ENCODE assay signal across 23 cellular contexts in the genomic region with DNA sequence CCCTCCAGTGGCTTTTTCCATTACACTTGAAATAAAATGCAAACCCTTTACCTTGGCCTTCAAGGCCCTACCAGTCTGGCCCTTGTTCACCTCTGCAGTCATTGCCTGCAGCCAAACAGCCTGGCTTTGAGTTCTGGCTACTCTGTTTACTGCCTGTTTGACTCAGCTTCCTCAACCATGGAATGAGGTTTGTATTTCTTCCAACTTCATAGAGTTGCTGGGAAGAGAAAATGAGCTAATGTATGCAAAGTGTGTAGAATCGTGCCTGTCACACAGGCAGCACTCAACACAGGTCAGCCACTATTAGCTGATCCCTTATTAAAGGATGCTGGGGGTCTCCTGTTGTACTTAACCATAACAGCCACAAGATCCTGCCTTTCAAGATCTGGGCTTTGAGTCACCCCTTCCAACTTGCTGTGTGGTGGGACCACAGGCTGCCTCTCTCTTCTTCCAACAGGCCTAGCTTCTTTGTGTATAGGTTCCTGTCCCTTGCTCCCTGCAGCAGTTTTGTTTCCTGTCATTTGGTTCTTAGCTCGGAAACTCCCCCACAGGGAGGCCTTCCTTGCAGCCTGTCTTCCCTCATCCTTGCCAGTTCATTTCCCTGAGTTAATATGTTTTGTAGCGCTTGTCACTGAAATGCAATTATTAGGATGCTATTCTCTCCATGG. TPM values are rescaled to one million over a fixed set of nuclear protein-coding genes. Genes with fewer than 3 reads are reported as not detected.
DNase-seq lines count a peak whose midpoint lies in the region; ATAC-seq and TF ChIP-seq lines count a peak whose summit lies in the region.
"Had no signal": no experiment of that assay in that cellular context is flagged by ENCODE, and none has a peak within 500 bp of the region (broad histone marks: within the 10 kb centered on the region; RNA-seq: fewer than 3 reads in every experiment).

No MANE protein-coding gene starts in this region.

- H3K36me3 ChIP-seq in DND-41 (ENCODE audit: insufficient read depth, low read length) (0 out of 2 replicates have a peak, but pooled peaks cover 4% of the 10 kb centered on the region), IMR-90 (ENCODE audit: control insufficient read depth, insufficient read depth, low read length) (no peaks in the 10 kb centered on the region), transverse colon (no peaks in the 10 kb centered on the region)
- H3K36me3 ChIP-seq: cardiac muscle cell had no signal

- H3K9me3 Mint-ChIP-seq in WTC11: no peaks in the 10 kb centered on the region
- H3K9me3 Mint-ChIP-seq: dendritic cell treated with granulocyte-macrophage colony-stimulating factor and Interleukin-4, amounts not matched to agents 40 ng/mL and 50 ng/mL, for 4 days had no signal

- H3K56ac ChIP-seq in IMR-90 (ENCODE audit: extremely low read depth, insufficient read depth, low read length): no peak overlapping the region

- H2BK20ac ChIP-seq in IMR-90 (ENCODE audit: low read depth, low read length): no peak overlapping the region

- DNase-seq in DND-41 (no peak), IMR-90 (peak; percentile 15), WTC11 (ENCODE audit: low spot score) (no peak), islet precursor cell (peak; percentile 67), NCI-H1105 (lab: John Stamatoyannopoulos, UW) (no peak), GM10248 (ENCODE audit: extremely low spot score) (no peak), transverse colon (no peak)
- DNase-seq in activated CD8-positive, alpha-beta memory T cell treated with anti-CD3 and anti-CD28 coated beads for 24 hours: no peak
- DNase-seq: activated gamma-delta T cell treated with Interleukin-2 at 50 U/mL for 16 hours; Caco-2; hippocampal formation; NCI-H1436 treated with DMSO at 0.1 percent for 48 hours; NCI-H774; right cardiac atrium; stimulated activated CD4-positive, alpha-beta T cell treated with anti-CD3 and anti-CD28 coated beads, Interleukin-12 subunit alpha, Interleukin-12 subunit beta, amount 100 ng/mL, for 4 hours; T-helper 17 cell had no signal

- no peak for TF ChIP-seq RAD21 in IMR-90 (IDR thresholded peaks at IDR 0.05; ENCODE audit: low read length)

- H3K36me3 Mint-ChIP-seq in WTC11: no peaks in the 10 kb centered on the region

- no peaks in the 10 kb centered on the region for H3K27me3 Mint-ChIP-seq in WTC11 (ENCODE audit: low read depth)

- H3K27me3 ChIP-seq in DND-41 (ENCODE audit: insufficient read depth, low read length, poor library complexity) (peaks cover 4% of the 10 kb centered on the region), IMR-90 (ENCODE audit: control insufficient read depth, insufficient read depth, low read length) (peaks cover 37% of the 10 kb centered on the region), transverse colon (peaks cover 15% of the 10 kb centered on the region)
- H3K27me3 ChIP-seq: cardiac muscle cell had no signal

- WGBS in IMR-90 (ENCODE audit: extremely low coverage in 2 of 2, insufficient read length in 1 of 2), 2 experiments: no CpG with 5 or more reads among the region's 3 CpGs
- WGBS in transverse colon (ENCODE audit: low coverage in 1 of 2), 2 donors: 88 to 90% methylated on average over 2 to 3 of the region's 3 CpGs

- H3K9me1 ChIP-seq in IMR-90 (ENCODE audit: insufficient read depth, low read length): no peaks in the 10 kb centered on the region

- peak overlapping the region; percentile 66 for H3K27ac Mint-ChIP-seq in WTC11
- H3K27ac Mint-ChIP-seq: dendritic cell treated with granulocyte-macrophage colony-stimulating factor and Interleukin-4, amounts not matched to agents 40 ng/mL and 50 ng/mL, for 4 days; T-helper 17 cell had no signal

- no peak overlapping the region for H2BK120ac ChIP-seq in IMR-90 (ENCODE audit: low read depth, low read length)

- H3K4me1 ChIP-seq in DND-41 (ENCODE audit: insufficient read depth, low read length) (peaks cover 21% of the 10 kb centered on the region), IMR-90 (ENCODE audit: control insufficient read depth, insufficient read depth, low read length) (no peaks in the 10 kb centered on the region), transverse colon (peaks cover 0 to 5% (median 2%) of the 10 kb centered on the region in 4 donors)

- no peak overlapping the region for H3K23ac ChIP-seq in IMR-90 (ENCODE audit: low read depth, low read length)

- no peak overlapping the region for H4K91ac ChIP-seq in IMR-90 (ENCODE audit: insufficient read depth, low read depth, low read length)

- H3K4me3 ChIP-seq in DND-41 (ENCODE audit: low read depth in 1 of 2, low read length in 2 of 2): no peak overlapping the region
- no peak overlapping the region for H3K4me3 ChIP-seq in IMR-90 (ENCODE audit: insufficient read depth, low read depth, low read length)
- H3K4me3 ChIP-seq in transverse colon: no peak overlapping the region
- H3K4me3 ChIP-seq: cardiac muscle cell, GM12878 had no signal

- H2BK15ac ChIP-seq in IMR-90 (ENCODE audit: low read depth, low read length): no peak overlapping the region

- H4K8ac ChIP-seq in IMR-90 (ENCODE audit: low read depth in 2 of 2, low read length in 2 of 2): no peak overlapping the region

- dilution Hi-C loops in IMR-90 (cut with HindIII; ENCODE audit: low sequenced_read_pairs, unreplicated experiment): no loop called here

- H2AFZ ChIP-seq in DND-41 (ENCODE audit: low read depth, low read length) (no peak overlapping the region), IMR-90 (replicated peaks; ENCODE audit: low read length, poor library complexity) (no peak overlapping the region)

- H3K9me3 ChIP-seq in DND-41 (ENCODE audit: insufficient read depth, low read length, severe bottlenecking): no peaks in the 10 kb centered on the region
- H3K9me3 ChIP-seq in IMR-90 (ENCODE audit: control insufficient read depth, insufficient read depth, low read length): no peaks in the 10 kb centered on the region
- no peaks in the 10 kb centered on the region for H3K9me3 ChIP-seq in transverse colon
- H3K9me3 ChIP-seq: Caco-2 had no signal

- H2AK9ac ChIP-seq in IMR-90 (replicated peaks; ENCODE audit: low read depth, low read length, poor library complexity): no peak overlapping the region

- H3K79me1 ChIP-seq in IMR-90 (ENCODE audit: low read depth in 1 of 2, low read length in 2 of 2): no peaks in the 10 kb centered on the region

- no peaks in the 10 kb centered on the region for H3K79me2 ChIP-seq in DND-41 (ENCODE audit: insufficient read depth, low read length)

- ATAC-seq in DND-41 (ENCODE audit: insufficient read depth, low read depth): peak; percentile 36; the same call in 2 of the 3 replicates
- ATAC-seq in IMR-90 (ENCODE audit: low read depth): no peak
- no peak for ATAC-seq in WTC11
- ATAC-seq: GM12878, right cardiac atrium, T-helper 17 cell had no signal

- no peak for TF ChIP-seq POLR2A in IMR-90 (IDR thresholded peaks at IDR 0.05; ENCODE audit: low read depth, low read length)
- TF ChIP-seq POLR2A in transverse colon (IDR thresholded peaks at IDR 0.05): no peak

- CTCF ChIA-PET in IMR-90 (lab: Yijun Ruan, JAX) (no interaction called here), WTC11 (lab: Charles Lee) (interaction anchor here (1.2 to 1.5 kb wide), 2 partner anchors 25 to 64 kb away, joined by 3 to 5 read pairs; no protein-coding TSS in a partner anchor), GM10248 (lab: Yijun Ruan, JAX) (interaction anchor here (3.2 kb wide), 1 partner anchor 8 kb away, joined by 11 read pairs; no protein-coding TSS in a partner anchor)

- no peak overlapping the region for H3K4me3 Mint-ChIP-seq in WTC11
- H3K4me3 Mint-ChIP-seq: dendritic cell treated with granulocyte-macrophage colony-stimulating factor and Interleukin-4, amounts not matched to agents 40 ng/mL and 50 ng/mL, for 4 days; T-helper 17 cell had no signal

- POLR2A ChIA-PET in IMR-90 (lab: Charles Lee; ENCODE audit: unreplicated experiment) (no interaction called here), WTC11 (lab: Charles Lee) (no interaction called here), GM10248 (lab: Yijun Ruan, JAX) (no interaction called here)

- no peak overlapping the region for H3K18ac ChIP-seq in IMR-90 (ENCODE audit: low read depth, low read length)

- no peak overlapping the region for H3K4ac ChIP-seq in IMR-90 (ENCODE audit: low read depth, low read length)

- in situ Hi-C loops in IMR-90 (cut with MboI; ENCODE audit: low sequenced_read_pairs): no loop called here
- in situ Hi-C loops in transverse colon (cut with MboI; ENCODE audit: low pct_ligation_motif_present in 1 of 4, low pct_unique_long_range_greater_than_20kb in 1 of 4, low sequenced_read_pairs in 3 of 4): no loop called here

- H3K9ac ChIP-seq in DND-41 (ENCODE audit: low read depth, low read length) (no peak overlapping the region), IMR-90 (ENCODE audit: low read depth, low read length) (no peak overlapping the region)

- no peak overlapping the region for H2AK5ac ChIP-seq in IMR-90 (ENCODE audit: low read depth, low read length)

- H4K20me1 ChIP-seq in DND-41 (ENCODE audit: insufficient read depth, low read length) (peaks cover 3% of the 10 kb centered on the region; the same call in 1 of the 2 replicates), IMR-90 (ENCODE audit: insufficient read depth, low read length) (no peaks in the 10 kb centered on the region)

- no peak overlapping the region for H4K5ac ChIP-seq in IMR-90 (ENCODE audit: low read depth, low read length)

- H3K4me1 Mint-ChIP-seq in WTC11: peaks cover 74% of the 10 kb centered on the region

- no TSS peak for BruUV-seq in IMR-90 (replicated peaks; lab: Mats Ljungman, UMichigan)

- no peak overlapping the region for H3K27ac ChIP-seq in DND-41 (ENCODE audit: low read length)
- no peak overlapping the region for H3K27ac ChIP-seq in IMR-90 (ENCODE audit: insufficient read depth, low read length)
- H3K27ac ChIP-seq in transverse colon: no peak overlapping the region
- H3K27ac ChIP-seq: cardiac muscle cell, VCaP had no signal

- no peak for TF ChIP-seq CTCF in DND-41 (IDR thresholded peaks at IDR 0.05; ENCODE audit: borderline replicate concordance, extremely low read depth, low read length, poor library complexity, severe bottlenecking)
- no peak for TF ChIP-seq CTCF in IMR-90 (conservative IDR thresholded peaks at IDR 0.05; ENCODE audit: low read depth, low read length)
- no peak for TF ChIP-seq CTCF in WTC11 (IDR thresholded peaks at IDR 0.05)
- no peak for TF ChIP-seq CTCF in GM10248 (IDR thresholded peaks at IDR 0.05; ENCODE audit: control extremely low read depth, extremely low read depth, low read depth, missing control alignments)
- no peak for TF ChIP-seq CTCF in transverse colon (IDR thresholded peaks at IDR 0.05)

- no peak overlapping the region for H3K14ac ChIP-seq in IMR-90 (replicated peaks; ENCODE audit: low read depth, low read length)

- H3K4me2 ChIP-seq in DND-41 (ENCODE audit: insufficient read depth, low read length) (no peak overlapping the region), IMR-90 (ENCODE audit: low read depth, low read length) (no peak overlapping the region)

- TF ChIP-seq EP300 in transverse colon (IDR thresholded peaks at IDR 0.05; ENCODE audit: low read depth): no peak

- intact Hi-C loops in IMR-90 (cut with micrococcal nuclease): no loop called here
- intact Hi-C loops in transverse colon (cut with DNase I; ENCODE audit: low total_unique reads): no loop called here

- no peak overlapping the region for H2BK5ac ChIP-seq in IMR-90 (ENCODE audit: low read depth, low read length, poor library complexity, severe bottlenecking)

RNA-seq across cellular contexts. Expression of gene MED12L, which starts 6.4 kb away (rescaled TPM):
- total RNA-seq in IMR-90 (2012; rRNA removed) (0.18 and 0.28 TPM in 2 replicates), WTC11 (2021) (22.3 to 27.4 TPM (median 25.2 TPM) in 3 replicates), transverse colon (1 to 10 TPM in 2 of 4 donors, under 1 TPM in 2; under 0.01 to 8.6 (median 0.64) TPM)
- polyA plus RNA-seq in IMR-90 (2012; rRNA removed): 0.05 and 0.16 TPM in 2 replicates
- 0.01 and 0.03 TPM in 2 replicates for polyA plus RNA-seq in IMR-90 (2012; cell fraction: cytosol; rRNA removed)
- 0.05 and 0.16 TPM in 2 replicates for polyA plus RNA-seq in IMR-90 (2012; cell fraction: nucleus; rRNA removed; ENCODE audit: low replicate concordance)
- total RNA-seq: G401, HT-29, LHCN-M2 had no signal

Comparison
In these comparisons a context has a peak if more than half of its experiments do, and no peak if none do; other contexts are left out.
1. DNase-seq: peak in IMR-90 (single experiment) and islet precursor cell (single experiment); none in DND-41 (single experiment), WTC11 (single experiment), NCI-H1105 (single experiment), activated CD8-positive, alpha-beta memory T cell treated with anti-CD3 and anti-CD28 coated beads for 24 hours (single experiment), GM10248 (single experiment) and transverse colon (single experiment).